ENCODE assay signal across 22 cellular contexts in the genomic region with DNA sequence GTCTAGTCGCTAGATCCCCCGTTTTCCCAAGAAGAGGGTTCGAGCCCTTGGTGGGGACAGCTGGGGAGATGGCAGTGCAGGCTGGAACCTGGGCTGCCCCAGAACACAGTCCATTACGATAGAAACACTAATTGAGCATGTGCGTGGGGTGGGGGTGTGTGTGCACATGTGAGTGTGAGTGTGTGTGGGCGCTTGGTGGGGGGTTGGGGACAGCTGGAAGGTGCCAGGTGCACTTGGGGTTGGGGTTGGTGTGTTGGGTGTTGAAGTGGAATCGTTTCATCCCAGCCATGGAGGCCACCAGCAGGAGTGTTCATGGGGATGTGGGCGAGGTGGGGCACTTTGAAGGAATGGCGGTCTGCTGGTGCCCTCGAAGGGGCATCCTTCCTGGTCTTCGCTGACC. TPM values are rescaled to one million over a fixed set of nuclear protein-coding genes. Genes with fewer than 3 reads are reported as not detected.
DNase-seq lines count a peak whose midpoint lies in the region; ATAC-seq, FAIRE-seq and TF ChIP-seq lines count a peak whose summit lies in the region.
"Had no signal": no experiment of that assay in that cellular context is flagged by ENCODE, and none has a peak within 500 bp of the region (broad histone marks: within the 10 kb centered on the region; RNA-seq: fewer than 3 reads in every experiment).

No MANE protein-coding gene starts in this region.

- POLR2A ChIA-PET in A549 (lab: Yijun Ruan, JAX) (interaction anchor here (0.7 to 1.3 kb wide), 2 partner anchors 145 to 213 kb away, joined by 3 to 6 read pairs; a partner anchor contains a TSS), HCT116 (lab: Charles Lee) (no interaction called here)

- RAD21 ChIA-PET in HCT116 (lab: Charles Lee; ENCODE audit: low non-redundant PET in 1 of 2, low total read pairs in 2 of 2, uncharacterized antibody in 2 of 2, unreplicated experiment in 2 of 2) = no interaction called here

- H3K27me3 ChIP-seq in HCT116 (ENCODE audit: insufficient read depth, low read length) = no peaks in the 10 kb centered on the region
- no peaks in the 10 kb centered on the region for H3K27me3 ChIP-seq in osteoblast (ENCODE audit: insufficient read depth, low read length)
- no peaks in the 10 kb centered on the region for H3K27me3 ChIP-seq in neural progenitor cell
- H3K27me3 ChIP-seq in aorta (ENCODE audit: control insufficient read depth in 1 of 2, insufficient read depth in 2 of 2, low read length in 1 of 2) = no peaks in the 10 kb centered on the region
- H3K27me3 ChIP-seq: BE2C had no signal

- no peaks in the 10 kb centered on the region for H4K20me1 ChIP-seq in HCT116 (ENCODE audit: insufficient read depth)
- H4K20me1 ChIP-seq in osteoblast (ENCODE audit: insufficient read depth, low read length) = peaks cover 13% of the 10 kb centered on the region
- H4K20me1 ChIP-seq in neural progenitor cell (ENCODE audit: low read depth) = peaks cover 17% of the 10 kb centered on the region

- H3K9me2 ChIP-seq in HCT116 (ENCODE audit: insufficient read depth) = no peaks in the 10 kb centered on the region

- peaks cover 4% of the 10 kb centered on the region; the same call in 1 of the 3 replicates for H3K4me1 ChIP-seq in A549
- H3K4me1 ChIP-seq in HCT116 (ENCODE audit: control insufficient read depth in 1 of 2, insufficient read depth in 2 of 2, low read length in 2 of 2) = no peaks in the 10 kb centered on the region
- no peaks in the 10 kb centered on the region for H3K4me1 ChIP-seq in osteoblast (ENCODE audit: insufficient read depth, low read length)
- no peaks in the 10 kb centered on the region for H3K4me1 ChIP-seq in neural progenitor cell
- H3K4me1 ChIP-seq in aorta (ENCODE audit: control insufficient read depth in 1 of 2, insufficient read depth in 2 of 2, low read length in 2 of 2) = no peaks in the 10 kb centered on the region
- H3K4me1 ChIP-seq: BE2C had no signal

- TF ChIP-seq POLR2A in A549 (IDR thresholded peaks at IDR 0.05; ENCODE audit: low read length) = no peak
- no peak for TF ChIP-seq POLR2A in HCT116 (IDR thresholded peaks at IDR 0.05; ENCODE audit: borderline replicate concordance, extremely low read depth, insufficient read depth, insufficient read length)

- H3F3A ChIP-seq in neural progenitor cell (ENCODE audit: low read depth) = peaks cover 10% of the 10 kb centered on the region

- peak; percentile 1 to 6; a peak in 4 of 6 replicates for ATAC-seq in A549
- no peak for ATAC-seq in HCT116
- ATAC-seq in HG02885 (IDR thresholded peaks at IDR 0.05; ENCODE audit: poor library complexity, unreplicated experiment) = no peak
- ATAC-seq in GM18870 (IDR thresholded peaks at IDR 0.05; ENCODE audit: unreplicated experiment) = no peak
- no peak for ATAC-seq in aorta (ENCODE audit: low FRiP score)
- ATAC-seq: GM12878 had no signal

- BruUV-seq in HCT116 (replicated peaks; lab: Mats Ljungman, UMichigan) = TSS peak; percentile 26

- no peak overlapping the region for H3K4me2 ChIP-seq in A549
- H3K4me2 ChIP-seq in HCT116 (ENCODE audit: low read length) = no peak overlapping the region
- no peak overlapping the region for H3K4me2 ChIP-seq in osteoblast (ENCODE audit: insufficient read depth, low read length)
- H3K4me2 ChIP-seq in neural progenitor cell = no peak overlapping the region

- H3K79me2 ChIP-seq in HCT116 (ENCODE audit: insufficient read depth, low read length) (no peaks in the 10 kb centered on the region), osteoblast (ENCODE audit: insufficient read depth, low read length) (peaks cover 3% of the 10 kb centered on the region), neural progenitor cell (ENCODE audit: low read depth) (no peaks in the 10 kb centered on the region)

- H3K27me3 Mint-ChIP-seq in endothelial cell (ENCODE audit: unreplicated experiment) (peaks cover 22% of the 10 kb centered on the region), neural progenitor cell (ENCODE audit: insufficient read depth, low read depth) (peaks cover 9% of the 10 kb centered on the region)

- H3K4me1 Mint-ChIP-seq in endothelial cell (ENCODE audit: unreplicated experiment) = peaks cover 7% of the 10 kb centered on the region
- H3K4me1 Mint-ChIP-seq in neural progenitor cell = peaks cover 21% of the 10 kb centered on the region

- H3K36me3 ChIP-seq in HCT116 (ENCODE audit: control insufficient read depth in 1 of 2, insufficient read depth in 2 of 2, low read length in 2 of 2) (peaks cover 0 to 4% of the 10 kb centered on the region in 2 experiments; a peak in 2 of 4 replicates), osteoblast (ENCODE audit: insufficient read depth, low read length) (peaks cover 38% of the 10 kb centered on the region), neural progenitor cell (no peaks in the 10 kb centered on the region), aorta (ENCODE audit: control insufficient read depth in 1 of 2, insufficient read depth in 2 of 2, low read length in 1 of 2) (peaks cover 0 to 2% of the 10 kb centered on the region in 2 donors)

- CTCF ChIA-PET in A549 (lab: Yijun Ruan, JAX) (interaction anchor here (0.8 to 10.3 kb wide), 42 partner anchors 9 to 297 kb away, joined by 3 to 156 read pairs (median 5); a partner anchor contains a TSS), HCT116 (lab: Charles Lee) (no interaction called here)

- H3K9me3 ChIP-seq in A549 (no peaks in the 10 kb centered on the region), HCT116 (ENCODE audit: control insufficient read depth in 1 of 2, insufficient read depth in 1 of 2, low read depth in 1 of 2, low read length in 2 of 2) (no peaks in the 10 kb centered on the region), osteoblast (ENCODE audit: low read depth, low read length) (no peaks in the 10 kb centered on the region), neural progenitor cell (ENCODE audit: low read depth) (no peaks in the 10 kb centered on the region), aorta (ENCODE audit: control insufficient read depth, low read length) (no peaks in the 10 kb centered on the region)
- H3K9me3 ChIP-seq: BE2C had no signal

- no peak for TF ChIP-seq RAD21 in A549 (conservative IDR thresholded peaks at IDR 0.05 in 1 of 2, IDR thresholded peaks at IDR 0.05 in 1 of 2)
- TF ChIP-seq RAD21 in HCT116 (IDR thresholded peaks at IDR 0.05; ENCODE audit: low read depth) = no peak

- H3K27ac ChIP-seq in A549 = no peak overlapping the region
- H3K27ac ChIP-seq in HCT116 (ENCODE audit: low read depth, low read length) = no peak overlapping the region
- no peak overlapping the region for H3K27ac ChIP-seq in osteoblast (ENCODE audit: low read depth, low read length)
- H3K27ac ChIP-seq in neural progenitor cell = no peak overlapping the region
- H3K27ac ChIP-seq in aorta (ENCODE audit: low read depth in 1 of 2, low read length in 2 of 2) = no peak overlapping the region
- H3K27ac ChIP-seq: GM23248 had no signal

- H3K27ac Mint-ChIP-seq in endothelial cell (ENCODE audit: unreplicated experiment) = no peak overlapping the region
- H3K27ac Mint-ChIP-seq in neural progenitor cell = no peak overlapping the region
- H3K27ac Mint-ChIP-seq: CD4-positive, CD25-positive, alpha-beta regulatory T cell; CD8-positive, alpha-beta memory T cell had no signal

- H3K9ac ChIP-seq in HCT116 (ENCODE audit: low read length) (no peak overlapping the region), neural progenitor cell (no peak overlapping the region)
- H3K9ac ChIP-seq: GM23248 had no signal

- FAIRE-seq in A549 (lab: Jason Lieb, UNC) = no peak
- FAIRE-seq: GM12878, GM19239 had no signal

- DNase-seq in A549 (ENCODE audit: low read depth in 1 of 2, low spot score in 1 of 2) (no peak), HCT116 (ENCODE audit: low read depth, low spot score) (no peak), endothelial cell (ENCODE audit: low spot score) (no peak), osteoblast (ENCODE audit: insufficient read length, low spot score, missing footprints) (peak; percentile 56), neural progenitor cell (ENCODE audit: low spot score) (no peak), aorta (no peak)
- DNase-seq: 8988T; ACHN; BE2C; C1 segment of cervical spinal cord; CD4-positive, CD25-positive, alpha-beta regulatory T cell; CD8-positive, alpha-beta memory T cell; DMS 273 treated with DMSO at 0.1 percent for 48 hours; DND-41; EL; GM23248; HCEC 1CT had no signal

- H2AFZ ChIP-seq in HCT116 (ENCODE audit: low read depth, low read length, poor library complexity, severe bottlenecking) (no peak overlapping the region), osteoblast (ENCODE audit: low read length) (no peak overlapping the region), neural progenitor cell (replicated peaks) (no peak overlapping the region)
- H2AFZ ChIP-seq: GM23248 had no signal

- H3K4me3 Mint-ChIP-seq in endothelial cell (ENCODE audit: unreplicated experiment) (peak overlapping the region; percentile 37), neural progenitor cell (no peak overlapping the region)
- H3K4me3 Mint-ChIP-seq: CD4-positive, CD25-positive, alpha-beta regulatory T cell; CD8-positive, alpha-beta memory T cell had no signal

- H3K36me3 Mint-ChIP-seq in endothelial cell (ENCODE audit: low read depth, unreplicated experiment) (peaks cover 32% of the 10 kb centered on the region), neural progenitor cell (peaks cover 26% of the 10 kb centered on the region)

- TF ChIP-seq EP300 in A549 (IDR thresholded peaks at IDR 0.05) = no peak

- 89% methylated on average over 11 of the region's 11 CpGs for WGBS in A549 (ENCODE audit: missing lambda C conversion rate)
- 92 to 94% methylated on average over 11 of the region's 11 CpGs for WGBS in aorta, 2 donors

- H3K4me3 ChIP-seq in A549 (no peak overlapping the region), HCT116 (replicated peaks in 1 of 2; ENCODE audit: low read depth in 1 of 2, low read length in 2 of 2) (no peak overlapping the region), osteoblast (ENCODE audit: insufficient read depth, low read length) (no peak overlapping the region), neural progenitor cell (no peak overlapping the region), aorta (ENCODE audit: low read length in 2 of 2) (no peak overlapping the region)
- H3K4me3 ChIP-seq: GM12878, GM23248 had no signal

- H3K9me3 Mint-ChIP-seq in endothelial cell (ENCODE audit: unreplicated experiment) (no peaks in the 10 kb centered on the region), neural progenitor cell (no peaks in the 10 kb centered on the region)
- H3K9me3 Mint-ChIP-seq: CD8-positive, alpha-beta memory T cell had no signal

- intact Hi-C loops in HCT116 (cut with micrococcal nuclease) (no loop called here), aorta (cut with DNase I) (no loop called here)

- TF ChIP-seq CTCF in A549 (IDR thresholded peaks at IDR 0.05) (no peak), HCT116 (IDR thresholded peaks at IDR 0.05 in 2 of 3, conservative IDR thresholded peaks at IDR 0.05 in 1 of 3; ENCODE audit: borderline replicate concordance in 1 of 3, insufficient read depth in 1 of 3, low read depth in 2 of 3, low read length in 2 of 3) (no peak), endothelial cell (IDR thresholded peaks at IDR 0.05; ENCODE audit: unreplicated experiment) (no peak), osteoblast (IDR thresholded peaks at IDR 0.05; ENCODE audit: extremely low read depth, low read depth, low read length) (no peak), neural progenitor cell (IDR thresholded peaks at IDR 0.05) (no peak)

RNA-seq across cellular contexts. Expression of a gene that starts 18.1 kb away (rescaled TPM):
- 1.3 and 1.5 TPM in 2 replicates for polyA plus RNA-seq in A549 (2011; rRNA removed)
- polyA plus RNA-seq in A549 (2012; cell fraction: cytosol; rRNA removed) = 3.6 and 5.4 TPM in 2 replicates
- polyA plus RNA-seq in A549 (2012; cell fraction: nucleus; rRNA removed) = 5.3 and 7.9 TPM in 2 replicates
- 2.3 to 3.5 TPM (median 3.4 TPM) in 3 replicates for polyA plus RNA-seq in A549 (2017; fragmentation: RNase III; extraction: RNeasy Plus Mini Kit Qiagen cat#74134 plus additional on column Dnase treatment)
- 0.83 and 1.3 TPM in 2 replicates for polyA minus RNA-seq in A549 (2011; rRNA and poly(A)+ RNA removed)
- total RNA-seq in HCT116 (2021; ENCODE audit: unreplicated experiment) = 4.6 TPM
- 2.6 and 2.9 TPM in 2 replicates for polyA plus RNA-seq in HCT116 (2012)
- 1.0 TPM for total RNA-seq in endothelial cell (ENCODE audit: unreplicated experiment)
- 0.72 and 1.2 TPM in 2 replicates for total RNA-seq in osteoblast
- total RNA-seq in neural progenitor cell (ENCODE audit: low replicate concordance) = 1.2 and 4.3 TPM in 2 replicates
- 1 to 10 TPM; 1.0 to 9.8 TPM for total RNA-seq in aorta
- 10 to 100 TPM in 1 of 2 donors, 1 to 10 TPM in 1; 2.3 to 11.1 TPM for polyA plus RNA-seq in aorta
- total RNA-seq: HT-29 had no signal
- polyA plus RNA-seq: CD8-positive, alpha-beta memory T cell had no signal

RNA-seq across cellular contexts. Expression of a gene that starts 46.8 kb away (rescaled TPM):
- polyA plus RNA-seq in A549 (2011; rRNA removed) = 12.4 and 15.2 TPM in 2 replicates
- polyA plus RNA-seq in A549 (2012; cell fraction: cytosol; rRNA removed) = 112 and 136 TPM in 2 replicates
- polyA plus RNA-seq in A549 (2012; cell fraction: nucleus; rRNA removed) = 101 and 132 TPM in 2 replicates
- 40.8 to 50.4 TPM (median 42.2 TPM) in 3 replicates for polyA plus RNA-seq in A549 (2017; fragmentation: RNase III; extraction: RNeasy Plus Mini Kit Qiagen cat#74134 plus additional on column Dnase treatment)
- 2.1 and 7.5 TPM in 2 replicates for polyA minus RNA-seq in A549 (2011; rRNA and poly(A)+ RNA removed)
- 49.4 TPM for total RNA-seq in HCT116 (2021; ENCODE audit: unreplicated experiment)
- 29.9 and 30.8 TPM in 2 replicates for polyA plus RNA-seq in HCT116 (2012)
- total RNA-seq in endothelial cell (ENCODE audit: unreplicated experiment) = 46.7 TPM
- total RNA-seq in osteoblast = 13.4 and 15.3 TPM in 2 replicates
- 8.0 and 66.2 TPM in 2 replicates for total RNA-seq in neural progenitor cell (ENCODE audit: low replicate concordance)
- total RNA-seq in aorta = 10 to 100 TPM; 20.6 to 25.6 TPM
- polyA plus RNA-seq in aorta = 10 to 100 TPM in 1 of 2 donors, 1 to 10 TPM in 1; 2.5 to 17.8 TPM

Comparison
In these comparisons a context has a peak if more than half of its experiments do, and no peak if none do; other contexts are left out.
1. ATAC-seq: peak in A549 (2 of 2); none in HCT116 (single experiment), HG02885 (single experiment), GM18870 (single experiment) and aorta (single experiment).